Comparison of ENCODE assay signal across 18 cellular contexts in genomic region chr3:155984791-155985417, GRCh38.
"Had no signal": no experiment of that assay in that cellular context is flagged by ENCODE, and none has a peak within 500 bp of the region (broad histone marks: within the 10 kb centered on the region; RNA-seq: fewer than 3 reads in every experiment).

No MANE protein-coding gene starts in this region.

- H3K36me3 ChIP-seq: heart right ventricle, lower lobe of right lung, tibial nerve had no signal

- H3K9me3 Mint-ChIP-seq: activated CD4-positive, alpha-beta T cell treated with anti-CD3 and anti-CD28 coated beads, Interleukin-2, amount 10 ng/mL, durations not matched to agents 7 days and 5 days; activated naive CD4-positive, alpha-beta T cell treated with anti-CD3 and anti-CD28 coated beads, Interleukin-2, amount 50 U/mL, for 72 hours; activated T-helper 17 cell treated with anti-CD3 and anti-CD28 coated beads, Interleukin-2, amount 50 U/mL, for 72 hours; brain; naive B cell; stimulated activated effector memory CD8-positive, alpha-beta T cell treated with anti-CD3 and anti-CD28 coated beads, Interleukin-12 subunit alpha, Interleukin-12 subunit beta, amount 100 ng/mL, for 72 hours; stimulated activated naive CD8-positive, alpha-beta T cell treated with anti-CD3 and anti-CD28 coated beads, Interleukin-15, amount 100 ng/mL, for 72 hours had no signal

- H3K9me3 ChIP-seq: heart right ventricle, lower lobe of right lung, tibial nerve had no signal

- H3K27ac ChIP-seq: heart right ventricle, lower lobe of right lung, tibial nerve had no signal

- H3K4me1 ChIP-seq: heart right ventricle, lower lobe of right lung, tibial nerve had no signal

- H3K4me1 Mint-ChIP-seq: activated CD4-positive, alpha-beta T cell treated with anti-CD3 and anti-CD28 coated beads, Interleukin-2, amount 10 ng/mL, durations not matched to agents 7 days and 5 days; activated T-helper 17 cell treated with anti-CD3 and anti-CD28 coated beads, Interleukin-2, amount 50 U/mL, for 72 hours; brain; naive B cell; stimulated activated effector memory CD8-positive, alpha-beta T cell treated with anti-CD3 and anti-CD28 coated beads, Interleukin-12 subunit alpha, Interleukin-12 subunit beta, amount 100 ng/mL, for 72 hours; stimulated activated naive CD8-positive, alpha-beta T cell treated with anti-CD3 and anti-CD28 coated beads, Interleukin-15, amount 100 ng/mL, for 72 hours had no signal

- H3K4me3 ChIP-seq: heart right ventricle, lower lobe of right lung, tibial nerve had no signal

- ATAC-seq: activated CD4-positive, CD25-positive, alpha-beta regulatory T cell treated with anti-CD3 and anti-CD28 coated beads, Interleukin-2, amount 50 U/mL, for 24 hours; activated CD8-positive, alpha-beta T cell treated with anti-CD3 and anti-CD28 coated beads, Interleukin-2, amount 10 ng/mL, durations not matched to agents 7 days and 5 days; activated naive CD4-positive, alpha-beta T cell treated with anti-CD3 and anti-CD28 coated beads, Interleukin-2, amount 50 U/mL, for 72 hours; activated T-helper 17 cell treated with anti-CD3 and anti-CD28 coated beads, Interleukin-2, amount 50 U/mL, for 72 hours; heart right ventricle; left colon; lower lobe of right lung; sciatic nerve; stimulated activated effector memory CD8-positive, alpha-beta T cell treated with anti-CD3 and anti-CD28 coated beads, Interleukin-12 subunit alpha, Interleukin-12 subunit beta, amount 100 ng/mL, for 72 hours; stimulated activated naive CD8-positive, alpha-beta T cell treated with anti-CD3 and anti-CD28 coated beads, Interleukin-15, amount 100 ng/mL, for 72 hours had no signal

- H3K27me3 ChIP-seq: heart right ventricle, tibial nerve had no signal

- H3K4me3 Mint-ChIP-seq: activated CD4-positive, alpha-beta T cell treated with anti-CD3 and anti-CD28 coated beads, Interleukin-2, amount 10 ng/mL, durations not matched to agents 7 days and 5 days; activated CD8-positive, alpha-beta T cell treated with anti-CD3 and anti-CD28 coated beads, Interleukin-2, amount 10 ng/mL, durations not matched to agents 7 days and 5 days; activated T-helper 17 cell treated with anti-CD3 and anti-CD28 coated beads, Interleukin-2, amount 50 U/mL, for 72 hours; brain; naive B cell; stimulated activated effector memory CD8-positive, alpha-beta T cell treated with anti-CD3 and anti-CD28 coated beads, Interleukin-12 subunit alpha, Interleukin-12 subunit beta, amount 100 ng/mL, for 72 hours; stimulated activated naive CD8-positive, alpha-beta T cell treated with anti-CD3 and anti-CD28 coated beads, Interleukin-15, amount 100 ng/mL, for 72 hours had no signal

- DNase-seq: activated CD4-positive, alpha-beta T cell treated with anti-CD3 and anti-CD28 coated beads, Interleukin-2, amount 10 ng/mL, durations not matched to agents 7 days and 5 days; activated CD8-positive, alpha-beta T cell treated with anti-CD3 and anti-CD28 coated beads, Interleukin-2, amount 10 ng/mL, durations not matched to agents 7 days and 5 days; activated T-cell treated with anti-CD3 and anti-CD28 coated beads, Interleukin-2, amount 50 U/mL, for 1 hour; aorta; heart right ventricle; left colon; lower lobe of right lung; naive B cell; small intestine; stimulated activated CD4-positive, alpha-beta T cell treated with anti-CD3 and anti-CD28 coated beads, Interleukin-2, amount 100 ng/mL, for 24 hours; stimulated activated naive CD8-positive, alpha-beta T cell treated with anti-CD3 and anti-CD28 coated beads, Interleukin-15, amount 100 ng/mL, for 72 hours had no signal

- H3K36me3 Mint-ChIP-seq: activated naive CD4-positive, alpha-beta T cell treated with anti-CD3 and anti-CD28 coated beads, Interleukin-2, amount 50 U/mL, for 72 hours; brain; naive B cell; stimulated activated effector memory CD8-positive, alpha-beta T cell treated with anti-CD3 and anti-CD28 coated beads, Interleukin-12 subunit alpha, Interleukin-12 subunit beta, amount 100 ng/mL, for 72 hours had no signal

- H3K27ac Mint-ChIP-seq: activated CD4-positive, alpha-beta T cell treated with anti-CD3 and anti-CD28 coated beads, Interleukin-2, amount 10 ng/mL, durations not matched to agents 7 days and 5 days; activated CD8-positive, alpha-beta T cell treated with anti-CD3 and anti-CD28 coated beads, Interleukin-2, amount 10 ng/mL, durations not matched to agents 7 days and 5 days; activated naive CD4-positive, alpha-beta T cell treated with anti-CD3 and anti-CD28 coated beads, Interleukin-2, amount 50 U/mL, for 72 hours; activated T-helper 17 cell treated with anti-CD3 and anti-CD28 coated beads, Interleukin-2, amount 50 U/mL, for 72 hours; brain; naive B cell; stimulated activated effector memory CD8-positive, alpha-beta T cell treated with anti-CD3 and anti-CD28 coated beads, Interleukin-12 subunit alpha, Interleukin-12 subunit beta, amount 100 ng/mL, for 72 hours; stimulated activated naive CD8-positive, alpha-beta T cell treated with anti-CD3 and anti-CD28 coated beads, Interleukin-15, amount 100 ng/mL, for 72 hours had no signal
